In genomic region chr7:1567082-1567771, GRCh38 we compare ENCODE assay signal across 11 cellular contexts. TPM values are rescaled to one million over a fixed set of nuclear protein-coding genes. Genes with fewer than 3 reads are reported as not detected.
DNase-seq lines count a peak whose midpoint lies in the region; ATAC-seq, FAIRE-seq and TF ChIP-seq lines count a peak whose summit lies in the region.
"Had no signal": no experiment of that assay in that cellular context is flagged by ENCODE, and none has a peak within 500 bp of the region (broad histone marks: within the 10 kb centered on the region; RNA-seq: fewer than 3 reads in every experiment).

No MANE protein-coding gene starts in this region.

- TF ChIP-seq POLR2A in erythroblast (IDR thresholded peaks at IDR 0.05; ENCODE audit: low read length): no peak

- peaks cover 33% of the 10 kb centered on the region for H3K4me1 Mint-ChIP-seq in activated CD8-positive, alpha-beta T cell treated with anti-CD3 and anti-CD28 coated beads for 36 hours (ENCODE audit: low read depth)

- no peaks in the 10 kb centered on the region for H3K27me3 ChIP-seq in right atrium auricular region

- FAIRE-seq in urothelium cell line (lab: Jason Lieb, UNC): peak; percentile 88
- FAIRE-seq: colon, G401.6 had no signal

- no peak overlapping the region for H3K4me3 ChIP-seq in right atrium auricular region

- no peaks in the 10 kb centered on the region for H3K27me3 Mint-ChIP-seq in activated CD8-positive, alpha-beta T cell treated with anti-CD3 and anti-CD28 coated beads for 36 hours

- intact Hi-C loops in Right ventricle myocardium inferior (cut with DNase I): no loop called here
- intact Hi-C loops in activated CD8-positive, alpha-beta T cell treated with anti-CD3 and anti-CD28 coated beads for 36 hours (cut with micrococcal nuclease): no loop called here

- CTCF ChIA-PET in activated CD8-positive, alpha-beta T cell treated with anti-CD3 and anti-CD28 coated beads for 36 hours (lab: Charles Lee): no interaction called here

- ATAC-seq in Right ventricle myocardium inferior: no peak
- ATAC-seq in activated CD8-positive, alpha-beta T cell treated with anti-CD3 and anti-CD28 coated beads for 36 hours: no peak

- H3K4me3 Mint-ChIP-seq in activated CD8-positive, alpha-beta T cell treated with anti-CD3 and anti-CD28 coated beads for 36 hours: peak overlapping the region; percentile 29

- DNase-seq in Right ventricle myocardium inferior (ENCODE audit: missing footprints) (peak; percentile 16), right atrium auricular region (ENCODE audit: low spot score) (no peak), iris pigment epithelial cell (ENCODE audit: low read depth) (peak; percentile 29), urothelium cell line (ENCODE audit: low spot score) (no peak), NCI-H524 treated with DMSO at 0.1 percent for 48 hours (lab: John Stamatoyannopoulos, UW) (no peak), COLO668 (lab: John Stamatoyannopoulos, UW; ENCODE audit: unreplicated experiment) (no peak), erythroblast (lab: John Stamatoyannopoulos, UW) (no peak)
- no peak for DNase-seq in activated CD8-positive, alpha-beta T cell treated with anti-CD3 and anti-CD28 coated beads for 36 hours
- DNase-seq: SHP77 had no signal

- H3K9me3 Mint-ChIP-seq in activated CD8-positive, alpha-beta T cell treated with anti-CD3 and anti-CD28 coated beads for 36 hours: no peaks in the 10 kb centered on the region

- H3K36me3 ChIP-seq in right atrium auricular region: peaks cover 14% of the 10 kb centered on the region

- POLR2A ChIA-PET in activated CD8-positive, alpha-beta T cell treated with anti-CD3 and anti-CD28 coated beads for 36 hours (lab: Charles Lee): no interaction called here

- peaks cover 3 to 33% of the 10 kb centered on the region in 2 donors for H3K4me1 ChIP-seq in right atrium auricular region

- H3K36me3 Mint-ChIP-seq in activated CD8-positive, alpha-beta T cell treated with anti-CD3 and anti-CD28 coated beads for 36 hours (ENCODE audit: low read depth): peaks cover 24% of the 10 kb centered on the region

- no peaks in the 10 kb centered on the region for H3K9me3 ChIP-seq in right atrium auricular region

- H3K27ac ChIP-seq in right atrium auricular region: no peak overlapping the region

- no peak overlapping the region for H3K27ac Mint-ChIP-seq in activated CD8-positive, alpha-beta T cell treated with anti-CD3 and anti-CD28 coated beads for 36 hours

- TF ChIP-seq CTCF in right atrium auricular region (IDR thresholded peaks at IDR 0.05): no peak
- no peak for TF ChIP-seq CTCF in activated CD8-positive, alpha-beta T cell treated with anti-CD3 and anti-CD28 coated beads for 36 hours (IDR thresholded peaks at IDR 0.05)

RNA-seq across cellular contexts. Expression of gene PSMG3, which starts 2.6 kb away (rescaled TPM):
- 13.3 TPM for total RNA-seq in Right ventricle myocardium inferior
- total RNA-seq in right atrium auricular region: 10 to 100 TPM; 21.5 to 22.3 TPM
- total RNA-seq in activated CD8-positive, alpha-beta T cell treated with anti-CD3 and anti-CD28 coated beads for 36 hours: 10 to 100 TPM; 38.9 to 41.5 TPM

RNA-seq across cellular contexts. Expression of gene TMEM184A, which starts 11.2 kb away (rescaled TPM):
- total RNA-seq in Right ventricle myocardium inferior: 0.32 TPM
- total RNA-seq in right atrium auricular region: under 1 TPM in 1 of 2 donors, not detected in 1; 0.28 TPM
- not detected for total RNA-seq in activated CD8-positive, alpha-beta T cell treated with anti-CD3 and anti-CD28 coated beads for 36 hours

RNA-seq across cellular contexts. Expression of gene MAFK, which starts 36.7 kb away (rescaled TPM):
- total RNA-seq in Right ventricle myocardium inferior (50.8 TPM), right atrium auricular region (10 to 100 TPM; 29.6 to 70.9 TPM)
- 10 to 100 TPM; 34.3 to 42.9 TPM for total RNA-seq in activated CD8-positive, alpha-beta T cell treated with anti-CD3 and anti-CD28 coated beads for 36 hours

Comparison
In these comparisons a context has a peak if more than half of its experiments do, and no peak if none do; other contexts are left out.
1. DNase-seq: peak in Right ventricle myocardium inferior (single experiment) and iris pigment epithelial cell (single experiment); none in right atrium auricular region (single experiment), activated CD8-positive, alpha-beta T cell treated with anti-CD3 and anti-CD28 coated beads for 36 hours (single experiment), urothelium cell line (single experiment), NCI-H524 treated with DMSO at 0.1 percent for 48 hours (single experiment), COLO668 (single experiment) and erythroblast (0 of 2).